Comparison of ENCODE assay signal across 14 cellular contexts in the genomic region with DNA sequence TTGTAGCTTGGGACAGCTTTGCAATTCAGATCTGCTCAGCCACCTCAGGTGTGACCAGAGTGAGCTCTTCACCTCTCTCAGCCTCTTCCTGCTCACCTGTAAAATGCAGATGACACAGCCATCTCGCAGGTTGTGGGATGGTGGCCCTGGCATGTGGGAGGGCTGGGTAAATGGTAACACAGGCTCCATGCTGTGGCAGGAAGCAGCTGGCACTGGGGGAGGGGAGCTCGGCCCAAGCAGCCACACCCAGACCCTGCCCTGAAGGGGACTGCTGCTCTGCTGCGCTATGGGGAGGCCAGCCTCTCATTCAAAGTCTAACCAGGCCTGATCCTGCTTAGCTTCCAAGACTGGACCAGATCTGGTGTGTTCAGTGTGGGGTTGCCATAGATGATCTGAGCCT. TPM values are rescaled to one million over a fixed set of nuclear protein-coding genes. Genes with fewer than 3 reads are reported as not detected.
A peak's percentile ranks its signal among the peaks of the same experiment; 100 is the strongest.
DNase-seq lines count a peak whose midpoint lies in the region; ATAC-seq and TF ChIP-seq lines count a peak whose summit lies in the region.
"Had no signal": no experiment of that assay in that cellular context is flagged by ENCODE, and none has a peak within 500 bp of the region (broad histone marks: within the 10 kb centered on the region; RNA-seq: fewer than 3 reads in every experiment).

No MANE protein-coding gene starts in this region.

- no peaks in the 10 kb centered on the region for H3K9me3 Mint-ChIP-seq in natural killer cell
- no peaks in the 10 kb centered on the region for H3K9me3 Mint-ChIP-seq in natural killer cell treated with Interleukin-12 subunit alpha and Interleukin-12 subunit beta and Interleukin-15 and Interleukin-18, amount 100 ng/mL, for 72 hours

- peaks cover 98% of the 10 kb centered on the region for H3K79me2 ChIP-seq in hepatocyte

- H4K20me1 ChIP-seq in hepatocyte (ENCODE audit: insufficient read depth, poor library complexity, severe bottlenecking): peaks cover 36% of the 10 kb centered on the region

- H3K27me3 ChIP-seq in hepatocyte: no peaks in the 10 kb centered on the region
- H3K27me3 ChIP-seq: heart left ventricle, thyroid gland had no signal

- H3K4me2 ChIP-seq in hepatocyte: no peak overlapping the region
- H3K4me2 ChIP-seq: PC-9 had no signal

- no peak overlapping the region for H2AFZ ChIP-seq in hepatocyte
- H2AFZ ChIP-seq: PC-9 had no signal

- DNase-seq in natural killer cell (no peak), NCI-H748 treated with DMSO at 0.1 percent for 48 hours (lab: John Stamatoyannopoulos, UW) (peak; percentile 74), hepatocyte (ENCODE audit: low spot score) (no peak), DMS114 treated with DMSO at 0.1 percent for 48 hours (lab: John Stamatoyannopoulos, UW; ENCODE audit: unreplicated experiment) (no peak), NOMO-1 (lab: John Stamatoyannopoulos, UW; ENCODE audit: unreplicated experiment in 2 of 2) (no peak)
- no peak for DNase-seq in natural killer cell treated with Interleukin-12 subunit alpha and Interleukin-12 subunit beta and Interleukin-15 and Interleukin-18, amount 100 ng/mL, for 72 hours (ENCODE audit: low spot score)
- DNase-seq: cerebellar nuclear complex; heart left ventricle; stimulated activated CD4-positive, alpha-beta T cell treated with anti-CD3 and anti-CD28 coated beads, Interleukin-2, amount 100 ng/mL, for 48 hours; thyroid gland had no signal

- H3K4me1 ChIP-seq in hepatocyte (ENCODE audit: insufficient read depth): peaks cover 31% of the 10 kb centered on the region

- H3K4me3 Mint-ChIP-seq in natural killer cell: no peak overlapping the region
- no peak overlapping the region for H3K4me3 Mint-ChIP-seq in natural killer cell treated with Interleukin-12 subunit alpha and Interleukin-12 subunit beta and Interleukin-15 and Interleukin-18, amount 100 ng/mL, for 72 hours
- H3K4me3 Mint-ChIP-seq: neural crest cell had no signal

- no peaks in the 10 kb centered on the region for H3K27me3 Mint-ChIP-seq in natural killer cell (ENCODE audit: low read depth in 2 of 2)
- no peaks in the 10 kb centered on the region for H3K27me3 Mint-ChIP-seq in natural killer cell treated with Interleukin-12 subunit alpha and Interleukin-12 subunit beta and Interleukin-15 and Interleukin-18, amount 100 ng/mL, for 72 hours

- peak in 1 of 3 donors; percentile 36 for ATAC-seq in natural killer cell
- ATAC-seq in natural killer cell treated with Interleukin-12 subunit alpha and Interleukin-12 subunit beta and Interleukin-15 and Interleukin-18, amount 100 ng/mL, for 72 hours: no peak
- ATAC-seq in GM21381 (IDR thresholded peaks at IDR 0.05; ENCODE audit: unreplicated experiment): no peak
- no peak for ATAC-seq in GM21619 (IDR thresholded peaks at IDR 0.05; ENCODE audit: unreplicated experiment)
- ATAC-seq: heart left ventricle had no signal

- intact Hi-C loops in natural killer cell (cut with micrococcal nuclease): no loop called here

- no peak overlapping the region for H3K4me3 ChIP-seq in hepatocyte
- H3K4me3 ChIP-seq: heart left ventricle, PC-9, thyroid gland had no signal

- H3K9me3 ChIP-seq in hepatocyte (ENCODE audit: low read depth): no peaks in the 10 kb centered on the region
- H3K9me3 ChIP-seq: thyroid gland had no signal

- TF ChIP-seq CTCF in natural killer cell (IDR thresholded peaks at IDR 0.05) (no peak), hepatocyte (IDR thresholded peaks at IDR 0.05; ENCODE audit: poor library complexity) (no peak)

- no peaks in the 10 kb centered on the region for H3K9me2 ChIP-seq in hepatocyte (replicated peaks; ENCODE audit: insufficient read depth)

- no peaks in the 10 kb centered on the region for H3K36me3 Mint-ChIP-seq in natural killer cell
- H3K36me3 Mint-ChIP-seq in natural killer cell treated with Interleukin-12 subunit alpha and Interleukin-12 subunit beta and Interleukin-15 and Interleukin-18, amount 100 ng/mL, for 72 hours: no peaks in the 10 kb centered on the region

- H3K4me1 Mint-ChIP-seq in natural killer cell: peaks cover 55 to 62% of the 10 kb centered on the region in 2 donors
- H3K4me1 Mint-ChIP-seq in natural killer cell treated with Interleukin-12 subunit alpha and Interleukin-12 subunit beta and Interleukin-15 and Interleukin-18, amount 100 ng/mL, for 72 hours (ENCODE audit: low read depth in 2 of 2): peaks cover 36 to 42% of the 10 kb centered on the region in 2 donors

- peak overlapping the region; percentile 42 to 82 for H3K27ac Mint-ChIP-seq in natural killer cell
- peak overlapping the region in 1 of 2 donors; percentile 48 for H3K27ac Mint-ChIP-seq in natural killer cell treated with Interleukin-12 subunit alpha and Interleukin-12 subunit beta and Interleukin-15 and Interleukin-18, amount 100 ng/mL, for 72 hours

- WGBS in hepatocyte (ENCODE audit: low lambda C conversion rate, missing lambda C conversion rate): 70% methylated on average over 3 of the region's 3 CpGs

- peak overlapping the region; percentile 92 for H3K27ac ChIP-seq in hepatocyte
- H3K27ac ChIP-seq: PC-9, thyroid gland had no signal

- no peaks in the 10 kb centered on the region for H3K36me3 ChIP-seq in hepatocyte (replicated peaks; ENCODE audit: insufficient read depth, low read depth)
- H3K36me3 ChIP-seq: heart left ventricle, thyroid gland had no signal

RNA-seq across cellular contexts. Expression of gene PHF2, which starts 24.1 kb away (rescaled TPM):
- total RNA-seq in natural killer cell: 10 to 100 TPM; 24.8 to 28.1 (median 26.4) TPM
- 10 to 100 TPM; 14.9 to 19.5 TPM for total RNA-seq in natural killer cell treated with Interleukin-12 subunit alpha and Interleukin-12 subunit beta and Interleukin-15 and Interleukin-18, amount 100 ng/mL, for 72 hours
- total RNA-seq in hepatocyte: 18.9 and 19.8 TPM in 2 replicates
- 9.5 and 10.5 TPM in 2 replicates for polyA plus RNA-seq in hepatocyte
